Comparison of ENCODE assay signal across 1 cellular context in the genomic region with DNA sequence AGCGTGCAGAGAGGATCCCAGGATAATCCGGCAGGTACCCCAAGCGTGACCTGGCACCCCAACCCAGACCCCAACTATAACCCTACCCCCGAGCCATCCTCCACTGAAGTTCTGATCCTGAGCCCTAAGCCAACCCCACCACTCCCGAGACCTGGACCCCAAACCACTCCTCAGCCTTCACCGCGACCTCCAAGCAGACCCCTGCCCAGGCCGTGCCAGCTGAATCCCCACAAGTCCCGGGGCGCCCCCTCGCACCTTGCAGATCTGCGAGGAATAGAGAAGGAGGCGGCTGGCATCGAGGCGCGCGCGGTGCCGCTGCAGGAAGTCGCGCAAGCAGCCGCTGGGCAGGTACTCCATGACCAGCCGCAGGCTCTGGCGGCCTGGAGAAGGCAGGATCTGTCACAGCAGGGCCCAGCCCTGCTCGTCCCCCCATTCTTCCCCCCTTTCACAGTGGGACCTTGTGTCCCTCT.
A peak's percentile ranks its signal among the peaks of the same experiment; 100 is the strongest.
TF ChIP-seq lines count a peak whose summit lies in the region.

No MANE protein-coding gene starts in this region.

TF ChIP-seq in HepG2, 621 proteins besides CTCF, POLR2A, EP300 and RAD21:
- TF ChIP-seq ZNF772 (CRISPR knock-in tag; IDR thresholded peaks at IDR 0.05) (no peak), AGO2 (optimal IDR thresholded peaks at IDR 0.05; ENCODE audit: low read depth, low read length) (peak; percentile 18), RBFOX2 (IDR thresholded peaks at IDR 0.05; ENCODE audit: low read depth, low read length) (peak; percentile 34; the same call in 1 of the 2 replicates), ZBTB38 (CRISPR knock-in tag; IDR thresholded peaks at IDR 0.05) (0 out of 2 replicates have a peak, but pooled peaks have one; percentile 0)
